Comparison of ENCODE assay signal across 1 cellular context in genomic region chr4:168715889-168716288, GRCh38.
TF ChIP-seq lines count a peak whose summit lies in the region.

No MANE protein-coding gene starts in this region.

TF ChIP-seq in H1, 55 proteins besides CTCF, POLR2A, EP300 and RAD21:
- no peak for TF ChIP-seq RNF2 (IDR thresholded peaks at IDR 0.05; ENCODE audit: borderline replicate concordance, low read depth, low read length, missing control alignments, poor library complexity, severe bottlenecking)
- TF ChIP-seq POU5F1 (IDR thresholded peaks at IDR 0.05; ENCODE audit: low read depth, low read length) = no peak
- 0 out of 4 replicates have a peak, but pooled peaks of 1 of the 2 experiments have one; percentile 7 for TF ChIP-seq HDAC2 (IDR thresholded peaks at IDR 0.05; ENCODE audit: borderline replicate concordance in 1 of 2, low read depth in 2 of 2, low read length in 2 of 2)
- no peak for TF ChIP-seq BACH1 (IDR thresholded peaks at IDR 0.05; ENCODE audit: low read length)
- no peak for TF ChIP-seq SP4 (IDR thresholded peaks at IDR 0.05; ENCODE audit: low read length)
- TF ChIP-seq JUN (IDR thresholded peaks at IDR 0.05; ENCODE audit: low read depth, low read length) = 0 out of 2 replicates have a peak, but pooled peaks have one; percentile 19
